ENCODE assay signal across 10 cellular contexts in the genomic region with DNA sequence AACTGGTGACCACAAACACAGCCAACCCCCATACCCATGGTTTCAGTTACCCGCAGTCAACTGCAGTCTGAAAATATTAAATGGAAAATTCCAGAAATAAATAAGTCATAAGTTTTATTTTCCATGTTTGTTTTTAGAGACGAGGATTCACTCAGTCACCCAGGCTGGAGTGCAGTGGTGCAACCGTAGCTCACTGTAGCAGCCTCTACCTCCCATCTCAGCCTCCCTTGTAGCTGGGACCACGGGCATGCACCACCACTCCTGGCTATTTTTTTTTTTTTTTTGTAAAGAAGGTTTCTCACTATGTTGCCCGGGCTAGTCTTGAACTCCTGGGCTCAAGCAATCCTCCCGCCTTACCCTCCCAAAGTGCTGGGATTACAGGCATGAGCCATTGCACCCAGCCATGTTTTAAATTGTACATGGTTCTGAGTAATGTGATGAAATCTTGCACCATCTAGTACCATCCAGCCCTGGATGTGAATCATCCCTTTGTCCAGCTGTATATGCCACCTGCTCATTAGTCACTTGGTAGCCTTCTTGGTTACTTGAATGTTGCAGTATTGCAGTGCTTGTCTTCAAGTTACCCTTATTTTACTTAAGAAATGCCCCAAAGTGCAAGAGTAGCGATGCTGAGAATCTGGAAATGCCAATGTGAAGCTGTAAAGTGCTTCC. TPM values are rescaled to one million over a fixed set of nuclear protein-coding genes. Genes with fewer than 3 reads are reported as not detected.
DNase-seq lines count a peak whose midpoint lies in the region; ATAC-seq and TF ChIP-seq lines count a peak whose summit lies in the region.
"Had no signal": no experiment of that assay in that cellular context is flagged by ENCODE, and none has a peak within 500 bp of the region (broad histone marks: within the 10 kb centered on the region; RNA-seq: fewer than 3 reads in every experiment).

No MANE protein-coding gene starts in this region.

- peaks cover 8% of the 10 kb centered on the region for H3K9me3 ChIP-seq in MG63

- intact Hi-C loops in sciatic nerve (cut with DNase I): no loop called here

- peaks cover 45% of the 10 kb centered on the region for H3K36me3 ChIP-seq in MG63

- no peak for ATAC-seq in sciatic nerve

- H3K4me3 ChIP-seq in MG63 (no peak overlapping the region), cardiac fibroblast (replicated peaks in 1 of 2; ENCODE audit: low read depth in 2 of 2, low read length in 2 of 2) (no peak overlapping the region)
- H3K4me3 ChIP-seq: cardiac muscle cell had no signal

- DNase-seq in EH (ENCODE audit: low read depth): peak; percentile 78
- DNase-seq in MG63: peak; percentile 20
- DNase-seq in cardiac fibroblast (ENCODE audit: low read depth in 2 of 2): peak; percentile 53 to 96
- peak; percentile 76 for DNase-seq in non-pigmented ciliary epithelial cell (ENCODE audit: low read depth)
- DNase-seq in NCI-H446 treated with DMSO at 0.1 percent for 48 hours (lab: John Stamatoyannopoulos, UW): no peak
- DNase-seq in sciatic nerve (ENCODE audit: low spot score): no peak
- no peak for DNase-seq in NCI-H1417 treated with DMSO at 0.1 percent for 48 hours (lab: John Stamatoyannopoulos, UW)
- DNase-seq: activated B cell treated with CpG ODN at 0.5 μM for 24 hours, NCI-H526 treated with DMSO at 0.1 percent for 48 hours had no signal

- no peak for TF ChIP-seq CTCF in cardiac fibroblast (IDR thresholded peaks at IDR 0.05; ENCODE audit: low read depth, low read length)

- no peaks in the 10 kb centered on the region for H3K27me3 ChIP-seq in MG63
- H3K27me3 ChIP-seq: cardiac muscle cell had no signal

RNA-seq across cellular contexts. Expression of gene CSNK2A1, which starts 14.5 kb away (rescaled TPM):
- 110 and 119 TPM in 2 replicates for total RNA-seq in MG63 (2014; rRNA removed; shearing (Covaris generic); ENCODE audit: low replicate concordance)
- 91.4 TPM for total RNA-seq in sciatic nerve

Comparison
In these comparisons a context has a peak if more than half of its experiments do, and no peak if none do; other contexts are left out.
1. DNase-seq: peak in EH (single experiment), MG63 (single experiment), cardiac fibroblast (2 of 2) and non-pigmented ciliary epithelial cell (single experiment); none in NCI-H446 treated with DMSO at 0.1 percent for 48 hours (single experiment), sciatic nerve (single experiment) and NCI-H1417 treated with DMSO at 0.1 percent for 48 hours (single experiment).